ENCODE assay signal across 15 cellular contexts in the genomic region with DNA sequence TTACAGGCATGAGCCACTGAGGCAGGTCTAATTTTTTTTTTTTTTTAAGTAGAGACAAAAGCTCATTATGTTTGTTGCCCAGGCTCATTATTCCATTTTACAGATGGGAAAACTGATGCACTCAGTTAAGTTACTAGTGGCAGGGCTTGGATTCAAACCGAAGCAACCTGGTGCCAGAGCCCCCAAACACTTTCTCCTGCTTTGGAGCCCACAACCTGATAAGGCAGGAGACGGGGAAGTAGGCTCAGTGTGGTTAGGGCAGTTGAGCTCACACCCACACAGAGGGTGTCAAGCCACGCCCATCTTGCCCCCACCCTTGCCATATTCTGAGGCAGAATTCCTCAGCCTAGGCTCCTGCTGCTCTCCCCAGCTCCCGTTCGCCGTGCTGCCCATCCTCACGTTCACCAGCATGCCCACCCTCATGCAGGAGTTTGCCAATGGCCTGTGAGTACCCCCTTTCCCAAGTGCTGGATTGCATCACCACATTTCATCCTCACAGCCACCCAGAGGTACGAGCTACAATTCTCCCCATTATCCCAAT. TPM values are rescaled to one million over a fixed set of nuclear protein-coding genes. Genes with fewer than 3 reads are reported as not detected.
DNase-seq lines count a peak whose midpoint lies in the region; ATAC-seq and TF ChIP-seq lines count a peak whose summit lies in the region.
"Had no signal": no experiment of that assay in that cellular context is flagged by ENCODE, and none has a peak within 500 bp of the region (broad histone marks: within the 10 kb centered on the region; RNA-seq: fewer than 3 reads in every experiment).

No MANE protein-coding gene starts in this region.

- peak; percentile 49 for DNase-seq in ELF-1 (ENCODE audit: low read depth, low spot score)
- no peak for DNase-seq in Panc1 (ENCODE audit: low read depth, low spot score)
- DNase-seq in immature natural killer cell: peak; percentile 62 to 74 (median 72)
- DNase-seq in NCI-H526 (lab: John Stamatoyannopoulos, UW): no peak
- no peak for DNase-seq in ACHN
- DNase-seq in ecto neural progenitor cell (ENCODE audit: low spot score): no peak
- no peak for DNase-seq in omental fat pad (ENCODE audit: low spot score)
- DNase-seq: activated CD4-positive, alpha-beta T cell treated with anti-CD3 and anti-CD28 coated beads, Interleukin-2, amount 10 ng/mL, durations not matched to agents 24 days and 14 days; activated gamma-delta T cell treated with Interleukin-2 at 50 U/mL for 16 hours; NCI-H187; NCI-H774 had no signal

- POLR2A ChIA-PET in Panc1 (lab: Charles Lee): no interaction called here

- CTCF ChIA-PET in Panc1 (lab: Charles Lee): interaction anchor here (0.7 kb wide), 1 partner anchor 9 kb away, joined by 3 read pairs; no protein-coding TSS in a partner anchor

- no peaks in the 10 kb centered on the region for H3K36me3 ChIP-seq in BLaER1 treated with 17β-estradiol and CSF1 and Interleukin-3, amounts not matched to agents 10 nM and 100 nM
- H3K36me3 ChIP-seq in Panc1 (ENCODE audit: control insufficient read depth, insufficient read depth, low read length): no peaks in the 10 kb centered on the region
- H3K36me3 ChIP-seq: breast epithelium had no signal

- no peak for TF ChIP-seq CTCF in Panc1 (IDR thresholded peaks at IDR 0.05)
- TF ChIP-seq CTCF in omental fat pad (IDR thresholded peaks at IDR 0.05): no peak

- H3K27ac Mint-ChIP-seq in immature natural killer cell: peak overlapping the region in 5 of 6 donors; percentile 42 to 95 (median 71)
- H3K27ac Mint-ChIP-seq: activated CD4-positive, alpha-beta T cell treated with anti-CD3 and anti-CD28 coated beads, Interleukin-2, amount 10 ng/mL, durations not matched to agents 24 days and 14 days had no signal

- peak overlapping the region; percentile 46 to 65 (median 58) for H3K4me3 Mint-ChIP-seq in immature natural killer cell
- H3K4me3 Mint-ChIP-seq: activated CD4-positive, alpha-beta T cell treated with anti-CD3 and anti-CD28 coated beads, Interleukin-2, amount 10 ng/mL, durations not matched to agents 24 days and 14 days had no signal

- no peaks in the 10 kb centered on the region for H3K9me3 Mint-ChIP-seq in immature natural killer cell
- H3K9me3 Mint-ChIP-seq: activated CD4-positive, alpha-beta T cell treated with anti-CD3 and anti-CD28 coated beads, Interleukin-2, amount 10 ng/mL, durations not matched to agents 24 days and 14 days had no signal

- peaks cover 0 to 21% (median 17%) of the 10 kb centered on the region in 11 experiments; a peak in 15 of 22 replicates for H3K27me3 ChIP-seq in BLaER1 treated with 17β-estradiol and CSF1 and Interleukin-3, amounts not matched to agents 10 nM and 100 nM
- no peaks in the 10 kb centered on the region for H3K27me3 ChIP-seq in Panc1 (ENCODE audit: control insufficient read depth, insufficient read depth, low read length)
- H3K27me3 ChIP-seq: breast epithelium had no signal

- peaks cover 62 to 65% of the 10 kb centered on the region in 2 donors for H3K4me1 Mint-ChIP-seq in immature natural killer cell

- ATAC-seq in Panc1 (no peak), omental fat pad (ENCODE audit: low FRiP score) (no peak)
- ATAC-seq: left lobe of liver had no signal

- in situ Hi-C loops in Panc1 (cut with HindIII; ENCODE audit: low pct_unique_long_range_greater_than_20kb, low sequenced_read_pairs) (no loop called here), ACHN (cut with HindIII; ENCODE audit: low pct_ligation_motif_present, low pct_unique_long_range_greater_than_20kb, low sequenced_read_pairs) (no loop called here)

- BruUV-seq in Panc1 (replicated peaks; lab: Mats Ljungman, UMichigan): no TSS peak

- H3K4me1 ChIP-seq in BLaER1 treated with 17β-estradiol and CSF1 and Interleukin-3, amounts not matched to agents 10 nM and 100 nM: peaks cover 65 to 78% (median 74%) of the 10 kb centered on the region in 10 experiments
- peaks cover 24% of the 10 kb centered on the region for H3K4me1 ChIP-seq in Panc1 (ENCODE audit: control insufficient read depth, insufficient read depth, low read length)

- H3K36me3 Mint-ChIP-seq in immature natural killer cell: no peaks in the 10 kb centered on the region

- no peaks in the 10 kb centered on the region for H3K9me3 ChIP-seq in BLaER1 treated with 17β-estradiol and CSF1 and Interleukin-3, amounts not matched to agents 10 nM and 100 nM (replicated peaks in 1 of 11)
- H3K9me3 ChIP-seq in Panc1 (ENCODE audit: control insufficient read depth, insufficient read depth, low read depth, low read length): no peaks in the 10 kb centered on the region
- H3K9me3 ChIP-seq: breast epithelium had no signal

- peak overlapping the region; percentile 23 to 100 (median 96); a peak in 17 of 22 replicates for H3K27ac ChIP-seq in BLaER1 treated with 17β-estradiol and CSF1 and Interleukin-3, amounts not matched to agents 10 nM and 100 nM
- peak overlapping the region; percentile 55; the same call in 1 of the 2 replicates for H3K27ac ChIP-seq in Panc1 (ENCODE audit: low read length)
- H3K27ac ChIP-seq: breast epithelium had no signal

- H3K4me3 ChIP-seq in BLaER1 treated with 17β-estradiol and CSF1 and Interleukin-3, amounts not matched to agents 10 nM and 100 nM: peak overlapping the region in 3 of 10 experiments; percentile 12 to 34 (median 29); a peak in 2 of 20 replicates
- no peak overlapping the region for H3K4me3 ChIP-seq in Panc1 (ENCODE audit: low read depth in 2 of 2, low read length in 2 of 2)
- H3K4me3 ChIP-seq: breast epithelium had no signal

- H3K4me2 ChIP-seq in BLaER1 treated with 17β-estradiol and CSF1 and Interleukin-3, amounts not matched to agents 10 nM and 100 nM: peak overlapping the region; percentile 76 to 99 (median 95)

- H3K9ac ChIP-seq in BLaER1 treated with 17β-estradiol and CSF1 and Interleukin-3, amounts not matched to agents 10 nM and 100 nM: peak overlapping the region in 8 of 11 experiments; percentile 24 to 99 (median 48); a peak in 9 of 22 replicates

- intact Hi-C loops in Panc1 (cut with micrococcal nuclease; ENCODE audit: unreplicated experiment): no loop called here

- peaks cover 21 to 36% (median 29%) of the 10 kb centered on the region in 3 donors for H3K27me3 Mint-ChIP-seq in immature natural killer cell (ENCODE audit: low read depth in 3 of 3)
- H3K27me3 Mint-ChIP-seq: activated CD4-positive, alpha-beta T cell treated with anti-CD3 and anti-CD28 coated beads, Interleukin-2, amount 10 ng/mL, durations not matched to agents 24 days and 14 days had no signal

- H4K20me1 ChIP-seq in BLaER1 treated with 17β-estradiol and CSF1 and Interleukin-3, amounts not matched to agents 10 nM and 100 nM: no peaks in the 10 kb centered on the region

RNA-seq across cellular contexts. Expression of gene CTDSP1, which starts 5.8 kb away (rescaled TPM):
- total RNA-seq in Panc1 (2021; ENCODE audit: unreplicated experiment) (128 TPM), omental fat pad (100 to 1,000 TPM in 2 of 4 donors, 10 to 100 TPM in 2; 77.6 to 147 (median 93.7) TPM)
- 124 TPM for polyA plus RNA-seq in Panc1 (2012; ENCODE audit: insufficient read length)
- polyA plus RNA-seq in immature natural killer cell: 10 to 100 TPM; 43.7 to 78.5 (median 61.8) TPM

RNA-seq across cellular contexts. Expression of gene SLC11A1, which starts 11.7 kb away (rescaled TPM):
- total RNA-seq in Panc1 (2021; ENCODE audit: unreplicated experiment): 0.31 TPM
- polyA plus RNA-seq in Panc1 (2012; ENCODE audit: insufficient read length): 0.62 TPM
- 1 to 10 TPM in 2 of 3 donors, under 1 TPM in 1; 0.66 to 1.8 (median 1.2) TPM for polyA plus RNA-seq in immature natural killer cell
- 100 to 1,000 TPM in 2 of 4 donors, 10 to 100 TPM in 2; 40.0 to 218 (median 127) TPM for total RNA-seq in omental fat pad
- polyA plus RNA-seq: neural cell had no signal

RNA-seq across cellular contexts. Expression of gene VIL1, which starts 25.1 kb away (rescaled TPM):
- total RNA-seq in Panc1 (2021; ENCODE audit: unreplicated experiment) (0.18 TPM), omental fat pad (not detected)
- polyA plus RNA-seq in Panc1 (2012; ENCODE audit: insufficient read length): 0.07 TPM
- polyA plus RNA-seq in immature natural killer cell: under 1 TPM in 2 of 3 donors, not detected in 1; 0.47 to 0.63 TPM
- total RNA-seq: activated CD4-positive, alpha-beta T cell treated with anti-CD3 and anti-CD28 coated beads, Interleukin-2, amount 10 ng/mL, durations not matched to agents 24 days and 14 days had no signal
- polyA plus RNA-seq: neural cell had no signal

RNA-seq across cellular contexts. Expression of gene CATIP, which starts 37.2 kb away (rescaled TPM):
- total RNA-seq in Panc1 (2021; ENCODE audit: unreplicated experiment) (0.18 TPM), omental fat pad (not detected)
- 0.55 TPM for polyA plus RNA-seq in Panc1 (2012; ENCODE audit: insufficient read length)
- under 1 TPM in 1 of 3 donors, not detected in 2; 0.08 TPM for polyA plus RNA-seq in immature natural killer cell
- total RNA-seq: activated CD4-positive, alpha-beta T cell treated with anti-CD3 and anti-CD28 coated beads, Interleukin-2, amount 10 ng/mL, durations not matched to agents 24 days and 14 days; left lobe of liver had no signal
- polyA plus RNA-seq: neural cell had no signal

Comparison
In these comparisons a context has a peak if more than half of its experiments do, and no peak if none do; other contexts are left out.
1. DNase-seq: peak in ELF-1 (single experiment) and immature natural killer cell (3 of 3); none in Panc1 (single experiment), NCI-H526 (0 of 2), ACHN (single experiment), ecto neural progenitor cell (single experiment) and omental fat pad (single experiment).
2. RNA of gene SLC11A1, which starts 11.7 kb away (total RNA-seq): 40.0 to 218 TPM in omental fat pad; 0.31 TPM in Panc1 (single experiment); every median in the first group is over 10 times any median in the second.